In genomic region chr16:65121870-65122723, GRCh38 we compare ENCODE assay signal across 8 cellular contexts. TPM values are rescaled to one million over a fixed set of nuclear protein-coding genes. Genes with fewer than 3 reads are reported as not detected.
DNase-seq lines count a peak whose midpoint lies in the region; ATAC-seq and TF ChIP-seq lines count a peak whose summit lies in the region.

CDH11 (minus strand) TSS chr16:65122063; CDS start chr16:65004869, 117,194 bp downstream.

- H3K27ac Mint-ChIP-seq in nephron progenitor cell: peak within 1 kb of the TSS; percentile 98

- DNase-seq in AG08395 (ENCODE audit: low spot score) (peak; percentile 82), RPMI7951 (ENCODE audit: low read depth) (peak; percentile 73), fibroblast of villous mesenchyme (ENCODE audit: low read depth) (peak; percentile 89), nephron progenitor cell (peak; percentile 84), AML-193 (lab: John Stamatoyannopoulos, UW) (no peak)

- peaks cover 58% of the 10 kb centered on the region for H3K4me1 Mint-ChIP-seq in nephron progenitor cell

- TF ChIP-seq CTCF in fibroblast of villous mesenchyme (IDR thresholded peaks at IDR 0.05; ENCODE audit: insufficient read depth, low read depth, low read length): peak; percentile 39
- no peak for TF ChIP-seq CTCF in nephron progenitor cell (IDR thresholded peaks at IDR 0.05)

- ATAC-seq in HG03159 (IDR thresholded peaks at IDR 0.05; ENCODE audit: unreplicated experiment) (no peak), HG03432 (IDR thresholded peaks at IDR 0.05; ENCODE audit: unreplicated experiment) (no peak), GM19035 (IDR thresholded peaks at IDR 0.05; ENCODE audit: unreplicated experiment) (no peak)

- peak within 1 kb of the TSS; percentile 97 for H3K4me3 ChIP-seq in fibroblast of villous mesenchyme (ENCODE audit: low read depth, low read length)

- peaks cover 3% of the 10 kb centered on the region for H3K27me3 Mint-ChIP-seq in nephron progenitor cell (ENCODE audit: low read depth, poor library complexity)

- H3K9me3 Mint-ChIP-seq in nephron progenitor cell: no peaks in the 10 kb centered on the region

- peak within 1 kb of the TSS; percentile 93 for H3K4me3 Mint-ChIP-seq in nephron progenitor cell

- no peaks in the 10 kb centered on the region for H3K36me3 Mint-ChIP-seq in nephron progenitor cell (ENCODE audit: low read depth)

RNA-seq across cellular contexts. Expression of gene CDH11, which starts in this region (rescaled TPM):
- total RNA-seq in RPMI7951 (2014; rRNA removed; shearing (Covaris generic)): 48.6 and 52.0 TPM in 2 replicates
- 265 and 290 TPM in 2 replicates for total RNA-seq in fibroblast of villous mesenchyme

Comparison
In these comparisons a context has a peak if more than half of its experiments do, and no peak if none do; other contexts are left out.
1. DNase-seq: peak in AG08395 (single experiment), RPMI7951 (single experiment), fibroblast of villous mesenchyme (single experiment) and nephron progenitor cell (single experiment); none in AML-193 (0 of 2).